In the genomic region with DNA sequence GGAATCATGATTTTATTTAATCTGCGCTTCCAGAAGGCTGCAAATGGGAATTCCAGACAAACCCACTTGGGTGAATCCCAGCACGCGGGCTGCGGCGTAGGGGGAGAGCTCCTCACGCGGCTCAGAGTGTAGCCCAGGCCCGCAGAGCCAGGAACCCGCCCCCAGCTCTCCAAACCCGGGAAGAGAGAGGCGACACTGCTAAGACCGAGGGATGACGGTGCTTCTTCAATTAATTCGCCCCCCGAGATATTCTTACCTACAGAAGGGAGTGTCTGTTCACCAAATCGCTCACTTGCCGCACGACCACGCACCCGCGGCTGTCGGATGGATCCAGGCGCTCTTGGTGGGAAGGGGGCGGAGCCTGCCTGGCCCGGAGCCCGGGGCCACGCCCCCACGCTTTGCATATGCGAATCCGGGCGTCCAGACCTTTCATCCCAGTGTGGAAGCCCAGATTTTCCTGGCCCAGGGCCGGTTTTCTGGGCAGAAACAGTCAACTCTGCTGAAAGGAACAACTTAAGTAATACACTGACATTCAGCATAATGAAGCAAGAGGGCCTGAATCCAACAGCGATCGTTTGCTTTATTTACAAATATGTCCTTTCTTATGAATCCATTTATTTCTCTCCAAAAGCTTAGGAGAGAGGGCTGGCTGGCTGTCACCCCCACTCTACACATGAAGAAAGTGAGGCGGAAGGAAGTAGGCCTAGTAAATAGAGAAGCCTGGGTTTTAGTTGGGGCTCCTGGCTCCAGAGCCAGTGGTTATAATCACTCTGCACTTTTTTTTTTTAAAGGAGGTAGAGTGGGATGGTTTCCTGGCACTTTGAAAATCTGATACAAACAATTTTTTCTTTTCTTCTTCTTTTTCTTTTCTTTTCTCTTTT, we compare ENCODE assay signal across 8 cellular contexts. TPM values are rescaled to one million over a fixed set of nuclear protein-coding genes. Genes with fewer than 3 reads are reported as not detected.
DNase-seq lines count a peak whose midpoint lies in the region; ATAC-seq and TF ChIP-seq lines count a peak whose summit lies in the region.

A gene (minus strand): TSS at position 342 of the 881 bp plus-strand sequence. CDS start 15,710 bp downstream, outside the sequence.

- no peaks in the 10 kb centered on the region for H3K4me1 ChIP-seq in psoas muscle
- H3K4me1 ChIP-seq in CD8-positive, alpha-beta T cell (ENCODE audit: insufficient read depth, low read length), result no peaks in the 10 kb centered on the region

- CTCF ChIA-PET in CD8-positive, alpha-beta T cell (lab: Charles Lee), result no interaction called here

- intact Hi-C loops in CD14-positive monocyte (cut with micrococcal nuclease) (no loop called here), psoas muscle (cut with DNase I) (no loop called here)
- intact Hi-C loops in CD8-positive, alpha-beta T cell (cut with DNase I, micrococcal nuclease), result no loop called here

- peak within 1 kb of the TSS; percentile 20 to 72 for H3K4me3 Mint-ChIP-seq in CD14-positive monocyte
- no peak within 1 kb of the TSS for H3K4me3 Mint-ChIP-seq in CD8-positive, alpha-beta T cell

- no peaks in the 10 kb centered on the region for H3K9me3 ChIP-seq in psoas muscle
- H3K9me3 ChIP-seq in CD8-positive, alpha-beta T cell (ENCODE audit: low read length), result no peaks in the 10 kb centered on the region

- H3K4me1 Mint-ChIP-seq in CD14-positive monocyte, result peaks cover 9% of the 10 kb centered on the region
- peaks cover 8% of the 10 kb centered on the region for H3K4me1 Mint-ChIP-seq in CD8-positive, alpha-beta T cell (ENCODE audit: low read depth)

- ATAC-seq in psoas muscle (peak in 3 of 4 donors; percentile 64 to 77 (median 72)), GM18867 (IDR thresholded peaks at IDR 0.05; ENCODE audit: unreplicated experiment) (no peak), GM21786 (IDR thresholded peaks at IDR 0.05; ENCODE audit: unreplicated experiment) (no peak)
- ATAC-seq in CD8-positive, alpha-beta T cell, result no peak

- no peak within 1 kb of the TSS for H3K27ac Mint-ChIP-seq in CD14-positive monocyte
- H3K27ac Mint-ChIP-seq in CD8-positive, alpha-beta T cell, result no peak within 1 kb of the TSS

- H3K27me3 Mint-ChIP-seq in CD14-positive monocyte (ENCODE audit: low read depth in 3 of 3), result peaks cover 19 to 38% (median 25%) of the 10 kb centered on the region in 3 donors
- H3K27me3 Mint-ChIP-seq in CD8-positive, alpha-beta T cell (ENCODE audit: low read depth), result peaks cover 16% of the 10 kb centered on the region

- POLR2A ChIA-PET in CD8-positive, alpha-beta T cell (lab: Charles Lee), result no interaction called here

- in situ Hi-C loops in brain microvascular endothelial cell (cut with HindIII; ENCODE audit: low pct_ligation_motif_present, low sequenced_read_pairs), result no loop called here

- no peaks in the 10 kb centered on the region for H3K36me3 ChIP-seq in brain microvascular endothelial cell (replicated peaks)
- H3K36me3 ChIP-seq in psoas muscle (ENCODE audit: insufficient read depth in 1 of 2, low read depth in 1 of 2), result no peaks in the 10 kb centered on the region
- H3K36me3 ChIP-seq in CD8-positive, alpha-beta T cell (ENCODE audit: insufficient read depth, low read length), result no peaks in the 10 kb centered on the region

- TF ChIP-seq CTCF in CD14-positive monocyte (IDR thresholded peaks at IDR 0.05) (no peak), brain microvascular endothelial cell (IDR thresholded peaks at IDR 0.05; ENCODE audit: low read depth, low read length, missing control alignments) (no peak), psoas muscle (IDR thresholded peaks at IDR 0.05) (no peak)
- no peak for TF ChIP-seq CTCF in CD8-positive, alpha-beta T cell (IDR thresholded peaks at IDR 0.05)

- DNase-seq in CD14-positive monocyte (ENCODE audit: low spot score) (no peak), HuH-7 (ENCODE audit: low spot score) (peak; percentile 91), brain microvascular endothelial cell (peak; percentile 59), iPS DF 19.7 (ENCODE audit: low read depth, low spot score) (peak; percentile 61), psoas muscle (peak; percentile 89)
- no peak for DNase-seq in CD8-positive, alpha-beta T cell

- no peaks in the 10 kb centered on the region for H3K36me3 Mint-ChIP-seq in CD14-positive monocyte
- H3K36me3 Mint-ChIP-seq in CD8-positive, alpha-beta T cell, result no peaks in the 10 kb centered on the region

- H3K4me3 ChIP-seq in brain microvascular endothelial cell (ENCODE audit: low read depth, low read length) (peak within 1 kb of the TSS; percentile 56), psoas muscle (peak within 1 kb of the TSS; percentile 54)
- H3K4me3 ChIP-seq in CD8-positive, alpha-beta T cell (ENCODE audit: low read depth, low read length), result no peak within 1 kb of the TSS

- 2 to 4% (median 4%) methylated on average over 35 of the region's 35 CpGs for WGBS in psoas muscle, 3 donors

- H3K27me3 ChIP-seq in brain microvascular endothelial cell (replicated peaks) (no peaks in the 10 kb centered on the region), psoas muscle (ENCODE audit: insufficient read depth in 3 of 3, low read length in 2 of 3) (peaks cover 0 to 13% (median 0%) of the 10 kb centered on the region in 3 donors)
- H3K27me3 ChIP-seq in CD8-positive, alpha-beta T cell (ENCODE audit: insufficient read depth, low read length), result no peaks in the 10 kb centered on the region

- H3K27ac ChIP-seq in brain microvascular endothelial cell (no peak within 1 kb of the TSS), psoas muscle (no peak within 1 kb of the TSS)
- no peak within 1 kb of the TSS for H3K27ac ChIP-seq in CD8-positive, alpha-beta T cell (ENCODE audit: low read depth, low read length)

- peaks cover 0 to 3% (median 0%) of the 10 kb centered on the region in 7 donors for H3K9me3 Mint-ChIP-seq in CD14-positive monocyte
- no peaks in the 10 kb centered on the region for H3K9me3 Mint-ChIP-seq in CD8-positive, alpha-beta T cell

RNA-seq across cellular contexts. Expression of the gene that starts here (rescaled TPM):
- polyA plus RNA-seq in CD14-positive monocyte (not detected), psoas muscle (under 1 TPM; 0.27 to 0.38 (median 0.31) TPM)
- total RNA-seq in psoas muscle, result under 1 TPM in 3 of 4 donors, not detected in 1; 0.11 to 0.69 (median 0.46) TPM
- total RNA-seq in CD8-positive, alpha-beta T cell, result not detected

Comparison
In these comparisons a context has a peak if more than half of its experiments do, and no peak if none do; other contexts are left out.
1. Peak in DNase-seq, ATAC-seq and H3K4me3 ChIP-seq in psoas muscle; RNA of the gene not detected or under 1 TPM.
2. DNase-seq: peak in HuH-7 (single experiment), brain microvascular endothelial cell (single experiment) and iPS DF 19.7 (single experiment); none in CD14-positive monocyte (single experiment) and CD8-positive, alpha-beta T cell (0 of 7).